Comparison of ENCODE assay signal across 8 cellular contexts in the genomic region with DNA sequence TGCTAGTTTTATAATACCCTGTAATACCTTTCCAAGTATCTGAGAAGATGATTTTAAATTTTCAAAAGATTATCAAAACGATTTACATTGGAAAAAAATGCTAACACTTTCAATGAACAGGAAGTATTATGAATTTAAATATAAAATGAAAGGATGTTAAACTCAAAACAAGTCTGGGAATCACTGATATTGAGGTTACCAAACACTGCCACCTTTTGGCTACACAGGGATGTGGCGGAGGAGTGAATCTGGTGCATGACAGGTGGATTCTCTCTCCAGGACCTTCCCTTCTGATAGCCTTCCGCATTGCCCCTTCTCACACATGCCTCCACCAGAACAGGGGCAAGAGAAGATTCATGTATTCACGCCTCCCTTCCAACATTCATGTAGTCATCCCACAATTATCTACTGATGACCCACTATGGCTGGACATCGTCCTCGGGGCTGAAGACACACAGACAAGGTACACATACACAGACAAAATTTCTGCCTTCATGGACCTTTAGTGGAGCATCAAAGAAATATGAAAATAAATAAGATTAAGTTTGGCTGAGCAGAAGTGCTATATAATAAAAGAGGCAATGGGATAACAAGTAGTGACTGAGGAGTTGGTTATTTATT. TPM values are rescaled to one million over a fixed set of nuclear protein-coding genes. Genes with fewer than 3 reads are reported as not detected.
DNase-seq lines count a peak whose midpoint lies in the region; ATAC-seq and TF ChIP-seq lines count a peak whose summit lies in the region.

No MANE protein-coding gene starts in this region.

- ATAC-seq in CD4-positive, CD25-positive, alpha-beta regulatory T cell (ENCODE audit: low read depth in 2 of 2): peak in 1 of 2 donors; percentile 48
- ATAC-seq in RWPE2 (ENCODE audit: low read depth) (peak; percentile 42; the same call in 2 of the 3 replicates), HG03342 (IDR thresholded peaks at IDR 0.05; ENCODE audit: unreplicated experiment) (no peak)

- H3K4me3 ChIP-seq in CD4-positive, CD25-positive, alpha-beta regulatory T cell (ENCODE audit: low read depth, low read length): no peak overlapping the region
- H3K4me3 ChIP-seq in H7 (ENCODE audit: insufficient read depth, low read depth, low read length) (no peak overlapping the region), RWPE2 (ENCODE audit: severe bottlenecking) (no peak overlapping the region), choroid plexus epithelial cell (ENCODE audit: low read depth, low read length) (no peak overlapping the region)

- H3K27me3 ChIP-seq in CD4-positive, CD25-positive, alpha-beta regulatory T cell (ENCODE audit: control insufficient read depth, insufficient read depth, low read length): no peaks in the 10 kb centered on the region
- H3K27me3 ChIP-seq in H7 (ENCODE audit: control insufficient read depth, insufficient read depth, low read length) (no peaks in the 10 kb centered on the region), RWPE2 (ENCODE audit: insufficient read depth, poor library complexity, severe bottlenecking) (no peaks in the 10 kb centered on the region)

- H3K36me3 Mint-ChIP-seq in CD4-positive, CD25-positive, alpha-beta regulatory T cell: peaks cover 18% of the 10 kb centered on the region

- H3K36me3 ChIP-seq in CD4-positive, CD25-positive, alpha-beta regulatory T cell (ENCODE audit: control insufficient read depth, insufficient read depth, low read length): peaks cover 12% of the 10 kb centered on the region
- H3K36me3 ChIP-seq in H7 (replicated peaks; ENCODE audit: control insufficient read depth, insufficient read depth, low read length) (no peaks in the 10 kb centered on the region), RWPE2 (ENCODE audit: low read depth) (no peaks in the 10 kb centered on the region)

- peak overlapping the region in 2 of 3 donors; percentile 43 to 67 for H3K27ac Mint-ChIP-seq in CD4-positive, CD25-positive, alpha-beta regulatory T cell

- H3K4me1 ChIP-seq in CD4-positive, CD25-positive, alpha-beta regulatory T cell (ENCODE audit: control insufficient read depth, insufficient read depth, low read length, poor library complexity, severe bottlenecking): peaks cover 13% of the 10 kb centered on the region
- no peaks in the 10 kb centered on the region for H3K4me1 ChIP-seq in RWPE2 (ENCODE audit: insufficient read depth, poor library complexity, severe bottlenecking)

- DNase-seq in CD4-positive, CD25-positive, alpha-beta regulatory T cell: peak in 2 of 3 donors; percentile 48 to 63
- DNase-seq in H7: peak; percentile 71
- DNase-seq in RWPE2 (ENCODE audit: low spot score): no peak
- peak; percentile 74 for DNase-seq in choroid plexus epithelial cell (ENCODE audit: low read depth)
- DNase-seq in midbrain (lab: John Stamatoyannopoulos, UW): peak; percentile 18
- DNase-seq in GF-D8 (lab: John Stamatoyannopoulos, UW): no peak
- DNase-seq in 8988T: no peak

- peaks cover 11 to 38% (median 24%) of the 10 kb centered on the region in 4 donors for H3K4me1 Mint-ChIP-seq in CD4-positive, CD25-positive, alpha-beta regulatory T cell

- no peaks in the 10 kb centered on the region for H3K27me3 Mint-ChIP-seq in CD4-positive, CD25-positive, alpha-beta regulatory T cell

- no peaks in the 10 kb centered on the region for H3K9me3 ChIP-seq in CD4-positive, CD25-positive, alpha-beta regulatory T cell (ENCODE audit: control insufficient read depth in 2 of 2, low read length in 2 of 2)
- H3K9me3 ChIP-seq in RWPE2 (ENCODE audit: severe bottlenecking): no peaks in the 10 kb centered on the region

- H3K4me3 Mint-ChIP-seq in CD4-positive, CD25-positive, alpha-beta regulatory T cell: no peak overlapping the region

- TF ChIP-seq CTCF in RWPE2 (IDR thresholded peaks at IDR 0.05; ENCODE audit: poor library complexity, severe bottlenecking) (peak; percentile 62), choroid plexus epithelial cell (conservative IDR thresholded peaks at IDR 0.05; ENCODE audit: low read depth, low read length) (peak; percentile 80)

- H3K27ac ChIP-seq in CD4-positive, CD25-positive, alpha-beta regulatory T cell (ENCODE audit: insufficient read depth, low read length, poor library complexity, severe bottlenecking): no peak overlapping the region
- H3K27ac ChIP-seq in RWPE2 (ENCODE audit: poor library complexity, severe bottlenecking): no peak overlapping the region

- peaks cover 0 to 1% (median 0%) of the 10 kb centered on the region in 7 donors for H3K9me3 Mint-ChIP-seq in CD4-positive, CD25-positive, alpha-beta regulatory T cell

RNA-seq across cellular contexts. Expression of gene ATG16L2, which starts 34.7 kb away (rescaled TPM):
- total RNA-seq in CD4-positive, CD25-positive, alpha-beta regulatory T cell: 89.9 TPM
- polyA plus RNA-seq in CD4-positive, CD25-positive, alpha-beta regulatory T cell: 10 to 100 TPM in 2 of 4 donors, 1 to 10 TPM in 2; 6.7 to 13.3 (median 9.3) TPM
- 6.2 and 16.0 TPM in 2 replicates for total RNA-seq in H7 (2014; rRNA removed; shearing (Covaris generic))

RNA-seq across cellular contexts. Expression of gene STARD10, which starts 55.1 kb away (rescaled TPM):
- total RNA-seq in CD4-positive, CD25-positive, alpha-beta regulatory T cell: 11.2 TPM
- polyA plus RNA-seq in CD4-positive, CD25-positive, alpha-beta regulatory T cell: 10 to 100 TPM; 13.6 to 16.8 (median 14.0) TPM
- 19.3 and 26.8 TPM in 2 replicates for total RNA-seq in H7 (2014; rRNA removed; shearing (Covaris generic))

Comparison
In these comparisons a context has a peak if more than half of its experiments do, and no peak if none do; other contexts are left out.
1. DNase-seq: peak in CD4-positive, CD25-positive, alpha-beta regulatory T cell (2 of 3), H7 (single experiment), choroid plexus epithelial cell (single experiment) and midbrain (single experiment); none in RWPE2 (single experiment), GF-D8 (single experiment) and 8988T (single experiment).